In genomic region chr19:21856751-21857150, GRCh38 we compare ENCODE assay signal across 22 cellular contexts.
"Had no signal": no experiment of that assay in that cellular context is flagged by ENCODE, and none has a peak within 500 bp of the region (broad histone marks: within the 10 kb centered on the region; RNA-seq: fewer than 3 reads in every experiment).

No MANE protein-coding gene starts in this region.

- H3K27me3 ChIP-seq: colonic mucosa, ovary, spleen, suprapubic skin, vagina had no signal

- DNase-seq: colonic mucosa; effector CD8-positive, alpha-beta T cell; erythroblast; esophagus squamous epithelium; foreskin melanocyte; hypothalamus; left cardiac atrium; left ventricle myocardium superior; lower lobe of right lung; natural killer cell; occipital lobe; ovary; posterior cingulate gyrus; psoas muscle; right cardiac atrium; spleen; stimulated activated naive CD4-positive, alpha-beta T cell; stimulated activated naive CD8-positive, alpha-beta T cell treated with anti-CD3 and anti-CD28 coated beads, Interleukin-15, amount 100 ng/mL, for 72 hours; trophoblast cell had no signal

- H3K4me3 ChIP-seq: colonic mucosa, esophagus squamous epithelium, lower lobe of right lung, ovary, psoas muscle, skin epidermis, spleen, suprapubic skin, vagina had no signal

- H3K36me3 ChIP-seq: colonic mucosa, esophagus squamous epithelium, lower lobe of right lung, ovary, spleen, suprapubic skin, vagina had no signal

- H3K9me3 ChIP-seq: colonic mucosa, esophagus squamous epithelium, lower lobe of right lung, ovary, psoas muscle, spleen, suprapubic skin, vagina had no signal

- ATAC-seq: left cardiac atrium; left ventricle myocardium superior; lower lobe of right lung; natural killer cell; psoas muscle; right cardiac atrium; stimulated activated naive CD8-positive, alpha-beta T cell treated with anti-CD3 and anti-CD28 coated beads, Interleukin-15, amount 100 ng/mL, for 72 hours had no signal

- H3K27ac ChIP-seq: colonic mucosa, esophagus squamous epithelium, lower lobe of right lung, ovary, psoas muscle, skin epidermis, spleen, suprapubic skin, vagina had no signal

- H3K4me1 ChIP-seq: colonic mucosa, lower lobe of right lung, psoas muscle had no signal
